In the genomic region with DNA sequence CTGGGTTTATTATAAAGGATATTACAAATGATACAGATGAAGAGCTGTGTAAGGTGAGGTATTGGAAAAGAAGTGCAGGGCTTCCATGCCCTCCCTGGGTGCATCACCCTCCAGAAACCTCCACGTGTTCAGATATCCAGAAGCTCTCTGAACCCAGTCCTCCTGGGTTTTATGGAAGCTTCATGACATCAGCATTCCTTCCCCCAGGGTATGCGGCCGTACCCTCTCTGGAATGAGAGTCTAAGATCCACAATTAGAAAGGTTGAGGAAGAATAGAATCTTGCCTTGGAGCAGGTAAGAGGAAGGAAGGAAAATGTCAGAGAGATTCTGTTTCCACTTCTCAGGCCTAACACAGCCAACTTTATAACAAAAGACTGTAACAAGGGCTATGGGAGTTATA, we compare ENCODE assay signal across 7 cellular contexts.
"Had no signal": no experiment of that assay in that cellular context is flagged by ENCODE, and none has a peak within 500 bp of the region (broad histone marks: within the 10 kb centered on the region; RNA-seq: fewer than 3 reads in every experiment).

No MANE protein-coding gene starts in this region.

- H3K4me3 ChIP-seq: K562 had no signal

- FAIRE-seq: HTR-8/SVneo, K562 had no signal

- DNase-seq: GOT3, H7, HCEC 1CT, IMR-90, KG1 had no signal

- ATAC-seq: K562 had no signal
